ENCODE assay signal across 24 cellular contexts in genomic region chr10:101595591-101596433, GRCh38. TPM values are rescaled to one million over a fixed set of nuclear protein-coding genes. Genes with fewer than 3 reads are reported as not detected.
A peak's percentile ranks its signal among the peaks of the same experiment; 100 is the strongest.
DNase-seq lines count a peak whose midpoint lies in the region; ATAC-seq, FAIRE-seq and TF ChIP-seq lines count a peak whose summit lies in the region.
"Had no signal": no experiment of that assay in that cellular context is flagged by ENCODE, and none has a peak within 500 bp of the region (broad histone marks: within the 10 kb centered on the region; RNA-seq: fewer than 3 reads in every experiment).

No MANE protein-coding gene starts in this region.

- no peak overlapping the region for H3K4me3 Mint-ChIP-seq in stimulated activated naive CD8-positive, alpha-beta T cell treated with anti-CD3 and anti-CD28 coated beads, Interleukin-15, amount 100 ng/mL, for 72 hours
- H3K4me3 Mint-ChIP-seq: activated CD4-positive, alpha-beta T cell treated with anti-CD3 and anti-CD28 coated beads, Interleukin-2, amount 10 ng/mL, durations not matched to agents 7 days and 5 days; CD4-positive, alpha-beta T cell; memory B cell; natural killer cell; stimulated activated memory B cell treated with anti-CD40 and anti-IgM and Interleukin-4, amounts not matched to agents 10 μg/mL and 1 μg/mL and 100 μg/mL, for 72 hours had no signal

- DNase-seq in AG09309 (ENCODE audit: low read depth) (peak; percentile 42), lower lobe of right lung (no peak), caudate nucleus (lab: John Stamatoyannopoulos, UW) (no peak), NCI-H2227 treated with DMSO at 0.1 percent for 48 hours (lab: John Stamatoyannopoulos, UW) (no peak), NCI-H146 treated with DMSO at 0.1 percent for 48 hours (lab: John Stamatoyannopoulos, UW; ENCODE audit: unreplicated experiment) (no peak)
- no peak for DNase-seq in stimulated activated naive CD8-positive, alpha-beta T cell treated with anti-CD3 and anti-CD28 coated beads, Interleukin-15, amount 100 ng/mL, for 72 hours
- DNase-seq: activated CD4-positive, alpha-beta T cell treated with anti-CD3 and anti-CD28 coated beads, Interleukin-2, amount 10 ng/mL, durations not matched to agents 7 days and 5 days; activated gamma-delta T cell treated with Interleukin-2 at 50 U/mL for 16 hours; amniotic stem cell; CD4-positive, alpha-beta T cell; central memory CD4-positive, alpha-beta T cell; head of caudate nucleus; MV-4-11; natural killer cell; NK-92 treated with Interleukin-12 subunit alpha and Interleukin-12 subunit beta, amount 100 ng/mL, for 24 hours; SW 1271 had no signal

- no peak overlapping the region for H3K27ac Mint-ChIP-seq in stimulated activated naive CD8-positive, alpha-beta T cell treated with anti-CD3 and anti-CD28 coated beads, Interleukin-15, amount 100 ng/mL, for 72 hours
- H3K27ac Mint-ChIP-seq: activated CD4-positive, alpha-beta T cell treated with anti-CD3 and anti-CD28 coated beads, Interleukin-2, amount 10 ng/mL, durations not matched to agents 7 days and 5 days; CD4-positive, alpha-beta T cell; memory B cell; natural killer cell; progenitor cell of endocrine pancreas; stimulated activated memory B cell treated with anti-CD40 and anti-IgM and Interleukin-4, amounts not matched to agents 10 μg/mL and 1 μg/mL and 100 μg/mL, for 72 hours had no signal

- no peaks in the 10 kb centered on the region for H3K9me3 ChIP-seq in lower lobe of right lung
- H3K9me3 ChIP-seq: tibial nerve had no signal

- H3K27me3 Mint-ChIP-seq in stimulated activated naive CD8-positive, alpha-beta T cell treated with anti-CD3 and anti-CD28 coated beads, Interleukin-15, amount 100 ng/mL, for 72 hours = no peaks in the 10 kb centered on the region
- H3K27me3 Mint-ChIP-seq: activated CD4-positive, alpha-beta T cell treated with anti-CD3 and anti-CD28 coated beads, Interleukin-2, amount 10 ng/mL, durations not matched to agents 7 days and 5 days; memory B cell; progenitor cell of endocrine pancreas; stimulated activated memory B cell treated with anti-CD40 and anti-IgM and Interleukin-4, amounts not matched to agents 10 μg/mL and 1 μg/mL and 100 μg/mL, for 72 hours had no signal

- H3K27ac ChIP-seq in VCaP (peak overlapping the region; percentile 56), lower lobe of right lung (no peak overlapping the region), caudate nucleus (ENCODE audit: low read depth, low read length) (no peak overlapping the region)
- H3K27ac ChIP-seq: tibial nerve had no signal

- H3K36me3 ChIP-seq in lower lobe of right lung = no peaks in the 10 kb centered on the region

- ATAC-seq in lower lobe of right lung = peak; percentile 41 to 46
- ATAC-seq in stimulated activated naive CD8-positive, alpha-beta T cell treated with anti-CD3 and anti-CD28 coated beads, Interleukin-15, amount 100 ng/mL, for 72 hours = no peak
- ATAC-seq: K562; natural killer cell; stimulated activated memory B cell treated with anti-CD40 and anti-IgM and Interleukin-4, amounts not matched to agents 10 μg/mL and 1 μg/mL and 100 μg/mL, for 72 hours had no signal

- H3K27me3 ChIP-seq in lower lobe of right lung (ENCODE audit: low read depth) = no peaks in the 10 kb centered on the region
- H3K27me3 ChIP-seq: tibial nerve had no signal

- intact Hi-C loops in lower lobe of right lung (cut with DNase I) = no loop called here

- no peaks in the 10 kb centered on the region for H3K9me3 Mint-ChIP-seq in stimulated activated naive CD8-positive, alpha-beta T cell treated with anti-CD3 and anti-CD28 coated beads, Interleukin-15, amount 100 ng/mL, for 72 hours
- H3K9me3 Mint-ChIP-seq: activated CD4-positive, alpha-beta T cell treated with anti-CD3 and anti-CD28 coated beads, Interleukin-2, amount 10 ng/mL, durations not matched to agents 7 days and 5 days; CD4-positive, alpha-beta T cell; memory B cell; natural killer cell; stimulated activated memory B cell treated with anti-CD40 and anti-IgM and Interleukin-4, amounts not matched to agents 10 μg/mL and 1 μg/mL and 100 μg/mL, for 72 hours had no signal

- TF ChIP-seq CTCF in AG09309 (IDR thresholded peaks at IDR 0.05; ENCODE audit: control insufficient read depth, insufficient read depth, low read depth, low read length, missing control alignments) (no peak), VCaP (conservative IDR thresholded peaks at IDR 0.05) (no peak), lower lobe of right lung (IDR thresholded peaks at IDR 0.05) (no peak)

- no peak overlapping the region for H3K4me3 ChIP-seq in AG09309 (ENCODE audit: control insufficient read depth, low read depth, low read length)
- no peak overlapping the region for H3K4me3 ChIP-seq in lower lobe of right lung
- H3K4me3 ChIP-seq: K562, tibial nerve had no signal

- H3K4me1 ChIP-seq in lower lobe of right lung = peaks cover 8% of the 10 kb centered on the region

- FAIRE-seq in G401.6 (lab: Jason Lieb, UNC) = peak; percentile 99
- FAIRE-seq: K562, TTC549 had no signal

- H3K4me1 Mint-ChIP-seq in stimulated activated naive CD8-positive, alpha-beta T cell treated with anti-CD3 and anti-CD28 coated beads, Interleukin-15, amount 100 ng/mL, for 72 hours = no peaks in the 10 kb centered on the region
- H3K4me1 Mint-ChIP-seq: activated CD4-positive, alpha-beta T cell treated with anti-CD3 and anti-CD28 coated beads, Interleukin-2, amount 10 ng/mL, durations not matched to agents 7 days and 5 days; natural killer cell; stimulated activated memory B cell treated with anti-CD40 and anti-IgM and Interleukin-4, amounts not matched to agents 10 μg/mL and 1 μg/mL and 100 μg/mL, for 72 hours had no signal

RNA-seq across cellular contexts. Expression of gene DPCD, which starts 7.7 kb away (rescaled TPM):
- 12.9 TPM for total RNA-seq in lower lobe of right lung

RNA-seq across cellular contexts. Expression of gene POLL, which starts 7.8 kb away (rescaled TPM):
- total RNA-seq in lower lobe of right lung = 36.9 TPM
